In the genomic region with DNA sequence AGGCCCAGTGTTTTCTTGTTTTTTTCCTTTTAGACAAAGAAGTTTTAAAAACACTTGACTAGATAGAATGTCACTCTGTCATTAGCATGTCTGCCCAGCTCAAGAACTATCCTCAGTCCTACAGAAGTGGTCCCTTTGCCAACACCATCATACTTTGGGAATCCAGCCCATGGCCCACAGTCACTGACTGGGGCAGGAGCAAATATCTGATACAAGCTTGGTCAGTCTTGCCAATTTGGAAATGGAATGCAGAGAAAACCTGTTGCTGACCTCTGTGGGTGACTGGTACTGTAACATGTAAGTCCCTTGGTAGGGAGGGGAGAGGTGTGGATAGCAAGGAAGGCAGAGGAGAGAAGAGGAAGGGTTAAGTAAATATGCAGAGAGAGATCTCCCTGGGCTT, we compare ENCODE assay signal across 17 cellular contexts. TPM values are rescaled to one million over a fixed set of nuclear protein-coding genes. Genes with fewer than 3 reads are reported as not detected.
DNase-seq lines count a peak whose midpoint lies in the region; ATAC-seq and TF ChIP-seq lines count a peak whose summit lies in the region.
"Had no signal": no experiment of that assay in that cellular context is flagged by ENCODE, and none has a peak within 500 bp of the region (broad histone marks: within the 10 kb centered on the region; RNA-seq: fewer than 3 reads in every experiment).

No MANE protein-coding gene starts in this region.

- TF ChIP-seq EP300 in gastroesophageal sphincter (IDR thresholded peaks at IDR 0.05): no peak

- H3K9me3 ChIP-seq in gastroesophageal sphincter: no peaks in the 10 kb centered on the region
- H3K9me3 ChIP-seq: BLaER1 had no signal

- H3K27me3 ChIP-seq in gastroesophageal sphincter: no peaks in the 10 kb centered on the region
- H3K27me3 ChIP-seq: BLaER1 had no signal

- no peak overlapping the region for H3K27ac ChIP-seq in gastroesophageal sphincter
- H3K27ac ChIP-seq: BLaER1 had no signal

- intact Hi-C loops in left cardiac atrium (cut with DNase I) (no loop called here), Right ventricle myocardium inferior (cut with DNase I) (no loop called here)

- DNase-seq in left cardiac atrium (no peak), Right ventricle myocardium inferior (ENCODE audit: missing footprints) (no peak), M059J (ENCODE audit: low read depth) (peak; percentile 68), iris pigment epithelial cell (ENCODE audit: low read depth) (peak; percentile 5), T-helper 9 cell (no peak), NCI-H2107 treated with DMSO at 0.1 percent for 48 hours (lab: John Stamatoyannopoulos, UW; ENCODE audit: unreplicated experiment) (no peak)
- DNase-seq: CD4-positive, alpha-beta memory T cell; DMS53; HFFc6; IMR-90; NCI-H1048; NCI-H1436; NCI-H1930; NCI-H2171 had no signal

- H3K4me3 ChIP-seq in gastroesophageal sphincter: no peak overlapping the region
- H3K4me3 ChIP-seq: BLaER1 had no signal

- no peaks in the 10 kb centered on the region for H3K4me1 ChIP-seq in gastroesophageal sphincter
- H3K4me1 ChIP-seq: BLaER1 had no signal

- TF ChIP-seq POLR2A in gastroesophageal sphincter (IDR thresholded peaks at IDR 0.05): no peak

- ATAC-seq in left cardiac atrium (peak; percentile 8 to 73), Right ventricle myocardium inferior (no peak), gastroesophageal sphincter (no peak)
- ATAC-seq: Panc1 had no signal

- H3K36me3 ChIP-seq in gastroesophageal sphincter: no peaks in the 10 kb centered on the region

- TF ChIP-seq CTCF in gastroesophageal sphincter (IDR thresholded peaks at IDR 0.05): no peak

RNA-seq across cellular contexts. Expression of gene IPMK, which starts 47.8 kb away (rescaled TPM):
- total RNA-seq in left cardiac atrium: 1 to 10 TPM; 2.7 to 3.1 TPM
- 2.5 TPM for total RNA-seq in Right ventricle myocardium inferior
- total RNA-seq in M059J (2014; rRNA removed; shearing (Covaris generic)): 7.4 and 9.3 TPM in 2 replicates
- 1 to 10 TPM; 3.0 to 10.0 (median 6.3) TPM for total RNA-seq in gastroesophageal sphincter

RNA-seq across cellular contexts. Expression of gene CISD1, which starts 49.1 kb away (rescaled TPM):
- 100 to 1,000 TPM; 133 to 135 TPM for total RNA-seq in left cardiac atrium
- total RNA-seq in Right ventricle myocardium inferior: 176 TPM
- 82.2 and 120 TPM in 2 replicates for total RNA-seq in M059J (2014; rRNA removed; shearing (Covaris generic))
- 10 to 100 TPM; 24.7 to 60.1 (median 47.6) TPM for total RNA-seq in gastroesophageal sphincter

Comparison
In these comparisons a context has a peak if more than half of its experiments do, and no peak if none do; other contexts are left out.
1. ATAC-seq: peak in left cardiac atrium (2 of 2); none in Right ventricle myocardium inferior (single experiment) and gastroesophageal sphincter (single experiment).
2. DNase-seq: peak in M059J (single experiment) and iris pigment epithelial cell (single experiment); none in left cardiac atrium (single experiment), Right ventricle myocardium inferior (single experiment), T-helper 9 cell (single experiment) and NCI-H2107 treated with DMSO at 0.1 percent for 48 hours (single experiment).